Comparison of ENCODE assay signal across 13 cellular contexts in the genomic region with DNA sequence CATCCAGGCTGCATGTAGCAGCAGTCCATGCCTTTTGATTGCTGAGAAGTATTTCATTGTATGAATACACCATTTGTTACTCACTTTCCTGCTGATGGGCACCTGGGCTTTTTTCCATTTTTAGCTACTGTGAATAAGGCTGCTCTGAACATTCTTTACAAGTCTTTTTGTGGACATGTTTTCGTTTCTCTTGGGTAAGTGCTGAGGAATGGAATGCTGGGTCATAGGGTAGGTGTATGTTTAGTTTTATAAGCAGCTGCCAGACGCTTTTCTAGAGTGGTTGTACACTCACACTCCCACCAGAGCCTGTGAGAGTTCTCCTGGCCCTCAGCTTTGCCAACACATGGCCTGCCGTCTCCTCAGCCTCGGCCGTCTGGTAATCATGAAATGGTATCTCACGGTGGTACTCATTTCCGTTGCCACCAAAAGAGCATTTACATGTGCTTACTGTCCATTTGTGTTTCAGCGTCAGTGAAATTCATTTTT. TPM values are rescaled to one million over a fixed set of nuclear protein-coding genes. Genes with fewer than 3 reads are reported as not detected.
DNase-seq lines count a peak whose midpoint lies in the region; ATAC-seq, FAIRE-seq and TF ChIP-seq lines count a peak whose summit lies in the region.
"Had no signal": no experiment of that assay in that cellular context is flagged by ENCODE, and none has a peak within 500 bp of the region (broad histone marks: within the 10 kb centered on the region; RNA-seq: fewer than 3 reads in every experiment).

No MANE protein-coding gene starts in this region.

- H3K4me3 ChIP-seq in liver (ENCODE audit: low read depth in 1 of 3, low read length in 3 of 3): no peak overlapping the region
- no peak overlapping the region for H3K4me3 ChIP-seq in HepG2 (replicated peaks in 1 of 3; ENCODE audit: insufficient read depth in 1 of 3, low read depth in 2 of 3, low read length in 3 of 3)
- H3K4me3 ChIP-seq: A549, mucosa of descending colon had no signal

- H3K4me1 ChIP-seq in liver (ENCODE audit: control insufficient read depth in 4 of 4, insufficient read depth in 4 of 4, low read length in 3 of 4) (peaks cover 3 to 23% (median 12%) of the 10 kb centered on the region in 4 donors), HepG2 (ENCODE audit: insufficient read depth, low read length) (peaks cover 3% of the 10 kb centered on the region)

- no TSS peak for BruUV-seq in HepG2 (replicated peaks; lab: Mats Ljungman, UMichigan)

- FAIRE-seq in HepG2 (lab: Jason Lieb, UNC): no peak
- FAIRE-seq: A549 had no signal

- H3K27ac ChIP-seq in liver (ENCODE audit: low read depth in 1 of 2, low read length in 2 of 2) (no peak overlapping the region), HepG2 (ENCODE audit: extremely low read length, insufficient read depth, low read length) (no peak overlapping the region)
- H3K27ac ChIP-seq: A549 had no signal

- 89% methylated on average over 8 of the region's 8 CpGs for WGBS in liver
- WGBS in HepG2 (ENCODE audit: low lambda C conversion rate): 98% methylated on average over 8 of the region's 8 CpGs

- peaks cover 20% of the 10 kb centered on the region for H3K79me2 ChIP-seq in HepG2 (ENCODE audit: insufficient read depth, low read length)

- TF ChIP-seq RAD21 in liver (IDR thresholded peaks at IDR 0.05) (no peak), HepG2 (CRISPR knock-in tag; IDR thresholded peaks at IDR 0.05) (no peak)

- DNase-seq in HepG2 (ENCODE audit: low spot score): no peak
- peak; percentile 96 for DNase-seq in fibroblast of gingiva (ENCODE audit: low read depth)
- DNase-seq in mucosa of gallbladder (ENCODE audit: low spot score): peak; percentile 48
- no peak for DNase-seq in NCI-H2196 (lab: John Stamatoyannopoulos, UW; ENCODE audit: unreplicated experiment)
- DNase-seq in sciatic nerve (ENCODE audit: low spot score): no peak
- no peak for DNase-seq in effector CD8-positive, alpha-beta T cell (lab: John Stamatoyannopoulos, UW)
- DNase-seq: activated CD8-positive, alpha-beta memory T cell treated with anti-CD3 and anti-CD28 coated beads for 24 hours; cortex of kidney; mucosa of descending colon; NCI-H1417 treated with DMSO at 0.1 percent for 48 hours had no signal

- no peak overlapping the region for H3K4me2 ChIP-seq in HepG2 (ENCODE audit: low read depth, low read length)
- H3K4me2 ChIP-seq: A549 had no signal

- H3K36me3 ChIP-seq in liver (ENCODE audit: control insufficient read depth in 4 of 4, insufficient read depth in 3 of 4, low read depth in 1 of 4, low read length in 3 of 4): peaks cover 5 to 20% (median 6%) of the 10 kb centered on the region in 4 donors
- H3K36me3 ChIP-seq in HepG2 (replicated peaks in 1 of 2; ENCODE audit: control insufficient read depth in 1 of 2, insufficient read depth in 2 of 2, low read length in 2 of 2): peaks cover 25 to 73% of the 10 kb centered on the region in 2 experiments

- H3K27me3 ChIP-seq in liver (ENCODE audit: control insufficient read depth in 4 of 4, insufficient read depth in 4 of 4, low read length in 3 of 4) (no peaks in the 10 kb centered on the region), HepG2 (ENCODE audit: control insufficient read depth in 1 of 2, insufficient read depth in 2 of 2, low read length in 2 of 2) (no peaks in the 10 kb centered on the region)

- TF ChIP-seq EP300 in HepG2 (IDR thresholded peaks at IDR 0.05; ENCODE audit: low read depth in 2 of 2, low read length in 2 of 2): no peak
- no peak for TF ChIP-seq EP300 in HepG2 (CRISPR knock-in tag; IDR thresholded peaks at IDR 0.05; ENCODE audit: borderline replicate concordance)

- H3K9me3 ChIP-seq in liver (ENCODE audit: control insufficient read depth in 4 of 4, low read length in 3 of 4) (no peaks in the 10 kb centered on the region), HepG2 (ENCODE audit: low read length) (no peaks in the 10 kb centered on the region)
- H3K9me3 ChIP-seq: A549, mucosa of descending colon had no signal

- no peak overlapping the region for H3K9ac ChIP-seq in liver (ENCODE audit: low read depth in 1 of 2, low read length in 2 of 2)
- H3K9ac ChIP-seq in HepG2 (ENCODE audit: insufficient read depth, low read depth, low read length): no peak overlapping the region

- no peaks in the 10 kb centered on the region for H4K20me1 ChIP-seq in HepG2 (ENCODE audit: insufficient read depth, low read length)

- ATAC-seq in HepG2 (no peak), sciatic nerve (no peak), GM18873 (IDR thresholded peaks at IDR 0.05; ENCODE audit: low FRiP score, unreplicated experiment) (no peak)
- ATAC-seq: A549, mucosa of descending colon had no signal

- TF ChIP-seq POLR2A in HepG2 (IDR thresholded peaks at IDR 0.05; ENCODE audit: insufficient read depth in 1 of 2, low read depth in 2 of 2, low read length in 2 of 2): no peak

- intact Hi-C loops in HepG2 (cut with micrococcal nuclease; ENCODE audit: unreplicated experiment) (no loop called here), sciatic nerve (cut with DNase I) (no loop called here)

- in situ Hi-C loops in HepG2 (cut with HindIII; ENCODE audit: extremely low pct_ligation_motif_present, low pct_unique_long_range_greater_than_20kb): no loop called here

- no peak overlapping the region for H2AFZ ChIP-seq in HepG2 (ENCODE audit: low read length)

- no peak for TF ChIP-seq CTCF in liver (IDR thresholded peaks at IDR 0.05; ENCODE audit: low read depth, low read length, missing input control)
- TF ChIP-seq CTCF in HepG2 (CRISPR knock-in tag; IDR thresholded peaks at IDR 0.05): no peak

- POLR2A ChIA-PET in HepG2 (lab: Yijun Ruan, JAX): no interaction called here

- CTCF ChIA-PET in HepG2 (lab: Yijun Ruan, JAX; ENCODE audit: low intra/inter-chr PET ratio, low total read pairs): no interaction called here

TF ChIP-seq in HepG2, 621 proteins besides CTCF, POLR2A, EP300 and RAD21 (continues in another document):
- TF ChIP-seq HOXA5 (CRISPR knock-in tag; IDR thresholded peaks at IDR 0.05) (no peak), ZNF580 (CRISPR knock-in tag; IDR thresholded peaks at IDR 0.05; ENCODE audit: borderline replicate concordance, low read depth) (no peak), ZNF431 (CRISPR knock-in tag; IDR thresholded peaks at IDR 0.05; ENCODE audit: borderline replicate concordance, low read depth) (no peak)

RNA-seq across cellular contexts. Expression of gene SLX9, which starts 22.7 kb away (rescaled TPM):
- total RNA-seq in liver (1 to 10 TPM; 7.5 to 7.7 TPM), HepG2 (2016; rRNA removed; fragmentation: Illumina TruSeq; extraction: Trizol) (47.1 and 51.5 TPM in 2 replicates), mucosa of gallbladder (34.6 TPM), sciatic nerve (17.1 TPM)
- polyA plus RNA-seq in liver (10 to 100 TPM; 16.6 to 20.3 TPM), HepG2 (2011; rRNA removed) (21.0 and 22.6 TPM in 2 replicates)
- 43.4 and 50.9 TPM in 2 replicates for total RNA-seq in HepG2 (2016; cell fraction: cytosol; rRNA removed; fragmentation: Illumina TruSeq; extraction: Trizol; ENCODE audit: low read depth)
- total RNA-seq in HepG2 (2016; cell fraction: insoluble cytoplasmic fraction; rRNA removed; fragmentation: Illumina TruSeq; extraction: Trizol): 51.9 and 55.4 TPM in 2 replicates
- total RNA-seq in HepG2 (2016; cell fraction: membrane; rRNA removed; fragmentation: Illumina TruSeq; extraction: Trizol): 31.2 and 37.8 TPM in 2 replicates
- total RNA-seq in HepG2 (2016; cell fraction: nucleus; rRNA removed; fragmentation: Illumina TruSeq; extraction: Trizol): 17.3 and 20.5 TPM in 2 replicates
- 32.4 and 47.0 TPM in 2 replicates for polyA plus RNA-seq in HepG2 (2011; cell fraction: cytosol; rRNA removed)
- polyA plus RNA-seq in HepG2 (2011; cell fraction: nucleus; rRNA removed): 22.9 and 26.2 TPM in 2 replicates
- 22.9 TPM in 2 replicates for polyA plus RNA-seq in HepG2 (2012)
- polyA plus RNA-seq in HepG2 (2016; cell fraction: cytosol; fragmentation: Illumina TruSeq; extraction: Trizol; ENCODE audit: low read depth): 43.3 and 45.1 TPM in 2 replicates
- polyA plus RNA-seq in HepG2 (2016; cell fraction: insoluble cytoplasmic fraction; fragmentation: Illumina TruSeq; extraction: Trizol; ENCODE audit: low read depth): 53.9 and 57.5 TPM in 2 replicates
- polyA plus RNA-seq in HepG2 (2016; cell fraction: membrane; fragmentation: Illumina TruSeq; extraction: Trizol; ENCODE audit: low read depth): 27.6 and 29.8 TPM in 2 replicates
- polyA plus RNA-seq in HepG2 (2016; cell fraction: nucleus; fragmentation: Illumina TruSeq; extraction: Trizol; ENCODE audit: insufficient read depth, low read depth): 35.4 and 41.4 TPM in 2 replicates
- 14.1 and 17.2 TPM in 2 replicates for polyA minus RNA-seq in HepG2 (2011; rRNA and poly(A)+ RNA removed; ENCODE audit: low replicate concordance)
- 15.8 and 22.1 TPM in 2 replicates for polyA minus RNA-seq in HepG2 (2011; cell fraction: cytosol; rRNA and poly(A)+ RNA removed)
- polyA minus RNA-seq in HepG2 (2011; cell fraction: nucleus; rRNA and poly(A)+ RNA removed): 5.8 and 8.6 TPM in 2 replicates

RNA-seq across cellular contexts. Expression of gene ITGB2, which starts 41.8 kb away (rescaled TPM):
- 10 to 100 TPM; 33.8 to 50.6 TPM for total RNA-seq in liver
- 10 to 100 TPM in 1 of 2 donors, 1 to 10 TPM in 1; 9.6 to 23.6 TPM for polyA plus RNA-seq in liver
- total RNA-seq in HepG2 (2016; rRNA removed; fragmentation: Illumina TruSeq; extraction: Trizol): 1.6 and 4.2 TPM in 2 replicates
- 0.71 and 0.91 TPM in 2 replicates for total RNA-seq in HepG2 (2016; cell fraction: cytosol; rRNA removed; fragmentation: Illumina TruSeq; extraction: Trizol; ENCODE audit: low read depth)
- total RNA-seq in HepG2 (2016; cell fraction: insoluble cytoplasmic fraction; rRNA removed; fragmentation: Illumina TruSeq; extraction: Trizol): 2.3 and 3.5 TPM in 2 replicates
- total RNA-seq in HepG2 (2016; cell fraction: membrane; rRNA removed; fragmentation: Illumina TruSeq; extraction: Trizol): 1.2 and 1.9 TPM in 2 replicates
- 6.5 and 6.6 TPM in 2 replicates for total RNA-seq in HepG2 (2016; cell fraction: nucleus; rRNA removed; fragmentation: Illumina TruSeq; extraction: Trizol)
- polyA plus RNA-seq in HepG2 (2011; rRNA removed): 18.0 and 26.4 TPM in 2 replicates
- 22.3 and 25.2 TPM in 2 replicates for polyA plus RNA-seq in HepG2 (2011; cell fraction: cytosol; rRNA removed)
- polyA plus RNA-seq in HepG2 (2011; cell fraction: nucleus; rRNA removed): 63.6 and 64.3 TPM in 2 replicates
- 28.1 and 37.9 TPM in 2 replicates for polyA plus RNA-seq in HepG2 (2012)
- polyA plus RNA-seq in HepG2 (2016; cell fraction: cytosol; fragmentation: Illumina TruSeq; extraction: Trizol; ENCODE audit: low read depth): 0.53 and 1.0 TPM in 2 replicates
- 2.2 and 2.5 TPM in 2 replicates for polyA plus RNA-seq in HepG2 (2016; cell fraction: insoluble cytoplasmic fraction; fragmentation: Illumina TruSeq; extraction: Trizol; ENCODE audit: low read depth)
- polyA plus RNA-seq in HepG2 (2016; cell fraction: membrane; fragmentation: Illumina TruSeq; extraction: Trizol; ENCODE audit: low read depth): 1.3 and 1.5 TPM in 2 replicates
- 5.9 and 7.0 TPM in 2 replicates for polyA plus RNA-seq in HepG2 (2016; cell fraction: nucleus; fragmentation: Illumina TruSeq; extraction: Trizol; ENCODE audit: insufficient read depth, low read depth)
- polyA minus RNA-seq in HepG2 (2011; rRNA and poly(A)+ RNA removed; ENCODE audit: low replicate concordance): 1.4 and 26.8 TPM in 2 replicates
- polyA minus RNA-seq in HepG2 (2011; cell fraction: cytosol; rRNA and poly(A)+ RNA removed): 11.9 and 12.6 TPM in 2 replicates
- polyA minus RNA-seq in HepG2 (2011; cell fraction: nucleus; rRNA and poly(A)+ RNA removed): 10.0 and 14.7 TPM in 2 replicates
- total RNA-seq in mucosa of gallbladder: 84.5 TPM
- total RNA-seq in sciatic nerve: 56.7 TPM

Comparison
In these comparisons a context has a peak if more than half of its experiments do, and no peak if none do; other contexts are left out.
1. DNase-seq: peak in fibroblast of gingiva (single experiment) and mucosa of gallbladder (single experiment); none in HepG2 (single experiment), NCI-H2196 (single experiment), sciatic nerve (single experiment) and effector CD8-positive, alpha-beta T cell (single experiment).